Comparison of ENCODE assay signal across 25 cellular contexts in the genomic region with DNA sequence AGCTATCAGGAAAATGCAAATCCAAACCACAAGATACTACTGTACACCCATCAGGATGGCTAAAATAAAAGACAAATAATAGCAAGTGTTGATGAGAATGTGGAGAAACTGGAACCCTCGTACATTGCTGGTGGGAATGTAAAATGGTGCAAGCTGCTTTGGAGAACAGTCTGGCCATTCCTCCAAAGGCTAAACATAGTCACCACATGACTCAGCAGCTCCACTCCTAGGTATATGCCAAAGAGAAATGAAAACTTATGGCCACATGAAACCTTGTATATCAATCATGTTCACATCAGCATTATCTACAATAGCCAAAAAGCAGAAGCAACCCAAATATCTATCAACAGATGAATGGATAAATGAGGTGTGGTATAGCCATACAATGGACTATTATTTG. TPM values are rescaled to one million over a fixed set of nuclear protein-coding genes. Genes with fewer than 3 reads are reported as not detected.
DNase-seq lines count a peak whose midpoint lies in the region; TF ChIP-seq lines count a peak whose summit lies in the region.
"Had no signal": no experiment of that assay in that cellular context is flagged by ENCODE, and none has a peak within 500 bp of the region (broad histone marks: within the 10 kb centered on the region; RNA-seq: fewer than 3 reads in every experiment).

No MANE protein-coding gene starts in this region.

- H3K27ac ChIP-seq in mammary epithelial cell (ENCODE audit: insufficient read depth, low read depth, low read length) (no peak overlapping the region), breast epithelium (no peak overlapping the region), skeletal muscle tissue (ENCODE audit: low read depth, low read length) (peak overlapping the region; percentile 10)
- H3K27ac ChIP-seq: 22Rv1, body of pancreas, colonic mucosa, prostate gland, skin epidermis, upper lobe of left lung, WERI-Rb-1 had no signal

- H2AFZ ChIP-seq in mammary epithelial cell (ENCODE audit: low read depth, low read length), result no peak overlapping the region

- TF ChIP-seq CTCF in mammary epithelial cell (conservative IDR thresholded peaks at IDR 0.05 in 1 of 2, IDR thresholded peaks at IDR 0.05 in 1 of 2; ENCODE audit: extremely low read depth in 1 of 2, insufficient read depth in 1 of 2, low read depth in 1 of 2, low read length in 2 of 2), result no peak
- TF ChIP-seq CTCF in breast epithelium (IDR thresholded peaks at IDR 0.05), result no peak
- no peak for TF ChIP-seq CTCF in fibroblast of mammary gland (conservative IDR thresholded peaks at IDR 0.05; ENCODE audit: control insufficient read depth, insufficient read depth, low read depth, low read length)
- TF ChIP-seq CTCF in GM13977 (IDR thresholded peaks at IDR 0.05; ENCODE audit: extremely low read depth, insufficient read depth, missing control alignments), result no peak

- dilution Hi-C loops in mammary epithelial cell (cut with HindIII; ENCODE audit: low sequenced_read_pairs), result no loop called here

- in situ Hi-C loops in mammary epithelial cell (cut with MboI; ENCODE audit: low sequenced_read_pairs in 2 of 2) (loop anchor here in 1 of 2 donors (25.0 kb wide), 1 partner anchor 235 kb away; no protein-coding TSS in a partner anchor), GM13977 (cut with MboI; ENCODE audit: low pct_unique_long_range_greater_than_20kb, low sequenced_read_pairs, unreplicated experiment) (no loop called here)

- H3K4me2 ChIP-seq in mammary epithelial cell (ENCODE audit: insufficient read depth, low read depth, low read length), result no peak overlapping the region
- H3K4me2 ChIP-seq: SK-N-SH had no signal

- no peak overlapping the region for H3K4me3 Mint-ChIP-seq in activated T-helper 1 cell treated with anti-CD3 and anti-CD28 coated beads, Interleukin-12 subunit alpha, Interleukin-12 subunit beta, Interleukin-2, Interleukin-4 antibody, amounts not matched to agents 30 ng/mL and 10 ng/mL and 1 ng/mL, durations not matched to agents 14 hours and 24 hours and 36 hours
- H3K4me3 Mint-ChIP-seq: activated naive CD8-positive, alpha-beta T cell treated with anti-CD3 and anti-CD28 coated beads for 36 hours; CD8-positive, alpha-beta T cell; effector memory CD8-positive, alpha-beta T cell had no signal

- H3K36me3 ChIP-seq in mammary epithelial cell (ENCODE audit: insufficient read depth, low read length) (peaks cover 3% of the 10 kb centered on the region), breast epithelium (no peaks in the 10 kb centered on the region), skeletal muscle tissue (ENCODE audit: control insufficient read depth in 3 of 3, insufficient read depth in 3 of 3, low read length in 3 of 3) (peaks cover 6 to 13% (median 7%) of the 10 kb centered on the region in 3 donors)
- H3K36me3 ChIP-seq: colonic mucosa, prostate gland had no signal

- H3K9ac ChIP-seq in mammary epithelial cell (ENCODE audit: insufficient read depth, low read length), result no peak overlapping the region
- peak overlapping the region in 1 of 3 donors; percentile 19 for H3K9ac ChIP-seq in skeletal muscle tissue (ENCODE audit: low read depth in 1 of 3, low read length in 3 of 3)
- H3K9ac ChIP-seq: SK-N-SH had no signal

- no peaks in the 10 kb centered on the region for H3K27me3 Mint-ChIP-seq in activated T-helper 1 cell treated with anti-CD3 and anti-CD28 coated beads, Interleukin-12 subunit alpha, Interleukin-12 subunit beta, Interleukin-2, Interleukin-4 antibody, amounts not matched to agents 30 ng/mL and 10 ng/mL and 1 ng/mL, durations not matched to agents 14 hours and 24 hours and 36 hours (ENCODE audit: insufficient read depth)
- H3K27me3 Mint-ChIP-seq: activated naive CD8-positive, alpha-beta T cell treated with anti-CD3 and anti-CD28 coated beads for 36 hours; effector memory CD8-positive, alpha-beta T cell had no signal

- CTCF ChIA-PET in mammary epithelial cell (lab: Charles Lee; ENCODE audit: low non-redundant PET), result no interaction called here

- BruUV-seq in mammary epithelial cell (replicated peaks; lab: Mats Ljungman, UMichigan), result no TSS peak

- intact Hi-C loops in mammary epithelial cell (cut with micrococcal nuclease) (loop anchor here (10.0 kb wide), 3 partner anchors 198 to 378 kb away; a partner anchor contains a TSS), breast epithelium (cut with DNase I; ENCODE audit: low total_unique reads) (loop anchor here (5.0 kb wide), 1 partner anchor 90 kb away; no protein-coding TSS in a partner anchor)
- intact Hi-C loops in activated T-helper 1 cell treated with anti-CD3 and anti-CD28 coated beads, Interleukin-12 subunit alpha, Interleukin-12 subunit beta, Interleukin-2, Interleukin-4 antibody, amounts not matched to agents 30 ng/mL and 10 ng/mL and 1 ng/mL, durations not matched to agents 14 hours and 24 hours and 36 hours (cut with micrococcal nuclease), result no loop called here

- H3K4me1 ChIP-seq in mammary epithelial cell (ENCODE audit: insufficient read depth, low read length) (peaks cover 19% of the 10 kb centered on the region), breast epithelium (no peaks in the 10 kb centered on the region), skeletal muscle tissue (ENCODE audit: control insufficient read depth in 3 of 3, insufficient read depth in 3 of 3, low read length in 3 of 3) (peaks cover 16 to 45% (median 28%) of the 10 kb centered on the region in 3 donors)
- H3K4me1 ChIP-seq: body of pancreas, colonic mucosa had no signal

- no peak for TF ChIP-seq POLR2A in breast epithelium (IDR thresholded peaks at IDR 0.05)

- peaks cover 4% of the 10 kb centered on the region for H3K36me3 Mint-ChIP-seq in activated T-helper 1 cell treated with anti-CD3 and anti-CD28 coated beads, Interleukin-12 subunit alpha, Interleukin-12 subunit beta, Interleukin-2, Interleukin-4 antibody, amounts not matched to agents 30 ng/mL and 10 ng/mL and 1 ng/mL, durations not matched to agents 14 hours and 24 hours and 36 hours (ENCODE audit: low read depth)

- H3K4me3 ChIP-seq in mammary epithelial cell (replicated peaks in 1 of 3; ENCODE audit: insufficient read depth in 1 of 3, low read depth in 2 of 3, low read length in 3 of 3) (no peak overlapping the region), breast epithelium (no peak overlapping the region), fibroblast of mammary gland (ENCODE audit: control insufficient read depth, low read depth, low read length) (no peak overlapping the region), skeletal muscle tissue (ENCODE audit: low read length in 3 of 3) (no peak overlapping the region)
- H3K4me3 ChIP-seq: body of pancreas, colonic mucosa, prostate gland, skin epidermis, upper lobe of left lung had no signal

- H3K27me3 ChIP-seq in mammary epithelial cell (ENCODE audit: insufficient read depth, low read length) (no peaks in the 10 kb centered on the region), breast epithelium (no peaks in the 10 kb centered on the region), skeletal muscle tissue (ENCODE audit: control insufficient read depth in 3 of 3, insufficient read depth in 3 of 3, low read length in 3 of 3) (no peaks in the 10 kb centered on the region)
- H3K27me3 ChIP-seq: body of pancreas, colonic mucosa, upper lobe of left lung had no signal

- H3K79me2 ChIP-seq in mammary epithelial cell (ENCODE audit: insufficient read depth, low read length), result no peaks in the 10 kb centered on the region

- peaks cover 9% of the 10 kb centered on the region for H3K4me1 Mint-ChIP-seq in activated T-helper 1 cell treated with anti-CD3 and anti-CD28 coated beads, Interleukin-12 subunit alpha, Interleukin-12 subunit beta, Interleukin-2, Interleukin-4 antibody, amounts not matched to agents 30 ng/mL and 10 ng/mL and 1 ng/mL, durations not matched to agents 14 hours and 24 hours and 36 hours (ENCODE audit: low read depth)

- H3K9me3 ChIP-seq in mammary epithelial cell (replicated peaks; ENCODE audit: insufficient read depth, low read length), result no peaks in the 10 kb centered on the region
- H3K9me3 ChIP-seq in breast epithelium, result no peaks in the 10 kb centered on the region
- no peaks in the 10 kb centered on the region for H3K9me3 ChIP-seq in skeletal muscle tissue (ENCODE audit: control insufficient read depth in 3 of 3, low read length in 3 of 3)
- H3K9me3 ChIP-seq: body of pancreas, colonic mucosa, prostate gland, SK-N-SH, upper lobe of left lung had no signal

- no peaks in the 10 kb centered on the region for H4K20me1 ChIP-seq in mammary epithelial cell (ENCODE audit: insufficient read depth, low read length)

- DNase-seq in mammary epithelial cell, result peak; percentile 19
- DNase-seq in breast epithelium (ENCODE audit: low spot score in 2 of 2), result no peak
- DNase-seq in amniotic epithelial cell (ENCODE audit: low read depth), result peak; percentile 50
- DNase-seq in fibroblast of mammary gland (ENCODE audit: low read depth), result peak; percentile 53
- no peak for DNase-seq in activated T-helper 1 cell treated with anti-CD3 and anti-CD28 coated beads, Interleukin-12 subunit alpha, Interleukin-12 subunit beta, Interleukin-2, Interleukin-4 antibody, amounts not matched to agents 30 ng/mL and 10 ng/mL and 1 ng/mL, durations not matched to agents 14 hours and 24 hours and 36 hours (ENCODE audit: low spot score)
- no peak for DNase-seq in GM13977 (ENCODE audit: low spot score)
- DNase-seq in activated gamma-delta T cell (lab: John Stamatoyannopoulos, UW), result no peak
- DNase-seq: activated CD4-positive, alpha-beta T cell treated with anti-CD3 and anti-CD28 coated beads, Interleukin-2, amount 50 U/mL, for 1 hour; activated naive CD8-positive, alpha-beta T cell treated with anti-CD3 and anti-CD28 coated beads for 36 hours; body of pancreas; CD8-positive, alpha-beta T cell; colonic mucosa; effector memory CD8-positive, alpha-beta T cell; GDM1; NCI-H1092; NCI-H2029 treated with DMSO at 0.1 percent for 48 hours; NCI-H345; NCI-H748 treated with DMSO at 0.1 percent for 48 hours; SK-N-SH; upper lobe of left lung; WERI-Rb-1 had no signal

- 83% methylated on average over 1 of the region's 1 CpG for WGBS in mammary epithelial cell (ENCODE audit: low coverage, missing lambda C conversion rate)

- H3K27ac Mint-ChIP-seq in activated T-helper 1 cell treated with anti-CD3 and anti-CD28 coated beads, Interleukin-12 subunit alpha, Interleukin-12 subunit beta, Interleukin-2, Interleukin-4 antibody, amounts not matched to agents 30 ng/mL and 10 ng/mL and 1 ng/mL, durations not matched to agents 14 hours and 24 hours and 36 hours, result no peak overlapping the region
- H3K27ac Mint-ChIP-seq: activated naive CD8-positive, alpha-beta T cell treated with anti-CD3 and anti-CD28 coated beads for 36 hours; CD8-positive, alpha-beta T cell; effector memory CD8-positive, alpha-beta T cell had no signal

- H3K9me3 Mint-ChIP-seq in activated T-helper 1 cell treated with anti-CD3 and anti-CD28 coated beads, Interleukin-12 subunit alpha, Interleukin-12 subunit beta, Interleukin-2, Interleukin-4 antibody, amounts not matched to agents 30 ng/mL and 10 ng/mL and 1 ng/mL, durations not matched to agents 14 hours and 24 hours and 36 hours, result no peaks in the 10 kb centered on the region
- H3K9me3 Mint-ChIP-seq: activated naive CD8-positive, alpha-beta T cell treated with anti-CD3 and anti-CD28 coated beads for 36 hours; CD8-positive, alpha-beta T cell; effector memory CD8-positive, alpha-beta T cell had no signal

RNA-seq across cellular contexts. Expression of a gene that starts 28.5 kb away (rescaled TPM):
- 10 to 100 TPM; 29.5 to 39.5 TPM for total RNA-seq in mammary epithelial cell
- 42.2 TPM for polyA plus RNA-seq in mammary epithelial cell
- polyA minus RNA-seq in mammary epithelial cell, result 84.3 TPM
- 10 to 100 TPM; 26.7 to 29.4 (median 28.5) TPM for total RNA-seq in breast epithelium
- 15.1 TPM for total RNA-seq in skeletal muscle tissue
- total RNA-seq in activated T-helper 1 cell treated with anti-CD3 and anti-CD28 coated beads, Interleukin-12 subunit alpha, Interleukin-12 subunit beta, Interleukin-2, Interleukin-4 antibody, amounts not matched to agents 30 ng/mL and 10 ng/mL and 1 ng/mL, durations not matched to agents 14 hours and 24 hours and 36 hours, result 36.6 and 37.5 TPM in 2 replicates

Comparison
In these comparisons a context has a peak if more than half of its experiments do, and no peak if none do; other contexts are left out.
1. DNase-seq: peak in mammary epithelial cell (single experiment), amniotic epithelial cell (single experiment) and fibroblast of mammary gland (single experiment); none in breast epithelium (0 of 2), activated T-helper 1 cell treated with anti-CD3 and anti-CD28 coated beads, Interleukin-12 subunit alpha, Interleukin-12 subunit beta, Interleukin-2, Interleukin-4 antibody, amounts not matched to agents 30 ng/mL and 10 ng/mL and 1 ng/mL, durations not matched to agents 14 hours and 24 hours and 36 hours (single experiment), GM13977 (single experiment) and activated gamma-delta T cell (single experiment).